In genomic region chr14:66045572-66046021, GRCh38 we compare ENCODE assay signal across 18 cellular contexts.
A peak's percentile ranks its signal among the peaks of the same experiment; 100 is the strongest.
DNase-seq lines count a peak whose midpoint lies in the region; ATAC-seq and TF ChIP-seq lines count a peak whose summit lies in the region.
"Had no signal": no experiment of that assay in that cellular context is flagged by ENCODE, and none has a peak within 500 bp of the region (broad histone marks: within the 10 kb centered on the region; RNA-seq: fewer than 3 reads in every experiment).

No MANE protein-coding gene starts in this region.

- DNase-seq in GM23248 (peak; percentile 69), OCI-M2 (lab: John Stamatoyannopoulos, UW; ENCODE audit: unreplicated experiment) (peak; percentile 89), fibroblast of the aortic adventitia (ENCODE audit: low read depth) (peak; percentile 88), non-pigmented ciliary epithelial cell (ENCODE audit: low read depth) (peak; percentile 36), NCI-H2081 (lab: John Stamatoyannopoulos, UW) (no peak), dermis blood vessel endothelial cell (no peak)
- DNase-seq: activated CD4-positive, alpha-beta T cell treated with anti-CD3 and anti-CD28 coated beads, Interleukin-2, amount 10 ng/mL, durations not matched to agents 7 days and 5 days; C1 segment of cervical spinal cord; erythroblast; GDM1; OCI-M1; posterior cingulate gyrus; stimulated activated CD4-positive, alpha-beta T cell treated with anti-CD3 and anti-CD28 coated beads, Interleukin-4, amount 100 ng/mL, for 24 hours; T-helper 1 cell had no signal

- H3K4me1 ChIP-seq in GM23248 (ENCODE audit: insufficient read depth): peaks cover 31% of the 10 kb centered on the region
- H3K4me1 ChIP-seq: HAP-1 had no signal

- no peaks in the 10 kb centered on the region for H3K9me2 ChIP-seq in GM23248 (ENCODE audit: insufficient read depth)

- H3F3A ChIP-seq in GM23248 (ENCODE audit: insufficient read depth): peaks cover 33% of the 10 kb centered on the region

- H3K9me3 ChIP-seq in GM23248 (ENCODE audit: low read depth): no peaks in the 10 kb centered on the region
- H3K9me3 ChIP-seq: HAP-1 had no signal

- peak overlapping the region; percentile 32 for H3K4me2 ChIP-seq in GM23248 (ENCODE audit: unreplicated experiment)

- H3K4me3 ChIP-seq in GM23248: no peak overlapping the region
- H3K4me3 ChIP-seq in fibroblast of the aortic adventitia (ENCODE audit: low read depth, low read length): no peak overlapping the region
- H3K4me3 ChIP-seq: HAP-1 had no signal

- H2AFZ ChIP-seq in GM23248: peak overlapping the region; percentile 80

- in situ Hi-C loops in GM23248 (cut with MboI): no loop called here

- no peaks in the 10 kb centered on the region for H3K36me3 ChIP-seq in GM23248 (ENCODE audit: low read depth)
- H3K36me3 ChIP-seq: HAP-1 had no signal

- ATAC-seq in HG02798 (IDR thresholded peaks at IDR 0.05; ENCODE audit: poor library complexity, unreplicated experiment): no peak
- no peak for ATAC-seq in HG03520 (IDR thresholded peaks at IDR 0.05; ENCODE audit: unreplicated experiment)
- ATAC-seq: activated T-helper 17 cell treated with anti-CD3 and anti-CD28 coated beads, Interleukin-2, amount 50 U/mL, for 72 hours had no signal

- H3K27ac ChIP-seq in GM23248: peak overlapping the region; percentile 58

- H3K79me2 ChIP-seq in GM23248 (ENCODE audit: insufficient read depth): no peaks in the 10 kb centered on the region

- H3K27me3 ChIP-seq in GM23248 (replicated peaks; ENCODE audit: insufficient read depth): no peaks in the 10 kb centered on the region

- 6 to 11% methylated on average over 7 of the region's 7 CpGs for WGBS in GM23248 (ENCODE audit: low coverage in 1 of 2, low lambda C conversion rate in 2 of 2, missing lambda C conversion rate in 2 of 2), 2 experiments

- TF ChIP-seq CTCF in fibroblast of the aortic adventitia (IDR thresholded peaks at IDR 0.05; ENCODE audit: insufficient read depth, low read length): no peak

- H3K9ac ChIP-seq in GM23248: no peak overlapping the region; the same call in 1 of the 2 replicates

- H4K20me1 ChIP-seq in GM23248 (ENCODE audit: insufficient read depth): no peaks in the 10 kb centered on the region

Comparison
In these comparisons a context has a peak if more than half of its experiments do, and no peak if none do; other contexts are left out.
1. DNase-seq: peak in GM23248 (single experiment), OCI-M2 (single experiment), fibroblast of the aortic adventitia (single experiment) and non-pigmented ciliary epithelial cell (single experiment); none in NCI-H2081 (0 of 2) and dermis blood vessel endothelial cell (single experiment).